In genomic region chr5:139651502-139651862, GRCh38 we compare ENCODE assay signal across 1 cellular context.
TF ChIP-seq lines count a peak whose summit lies in the region.

No MANE protein-coding gene starts in this region.

TF ChIP-seq in WTC11, 78 proteins besides CTCF, POLR2A, EP300 and RAD21 (continued from another document):
- TF ChIP-seq ZNF281 (CRISPR knock-in tag; IDR thresholded peaks at IDR 0.05) (no peak), HMGA2 (CRISPR knock-in tag; IDR thresholded peaks at IDR 0.05) (no peak), FOXK1 (CRISPR knock-in tag; IDR thresholded peaks at IDR 0.05) (no peak), IRF1 (CRISPR knock-in tag; IDR thresholded peaks at IDR 0.05) (no peak), ZNF416 (CRISPR knock-in tag; IDR thresholded peaks at IDR 0.05) (no peak), SMAD4 (CRISPR knock-in tag; IDR thresholded peaks at IDR 0.05) (no peak), RELA (CRISPR knock-in tag; IDR thresholded peaks at IDR 0.05; ENCODE audit: borderline replicate concordance) (no peak), ATF2 (CRISPR knock-in tag; IDR thresholded peaks at IDR 0.05; ENCODE audit: borderline replicate concordance, low read depth) (no peak), CREB1 (CRISPR knock-in tag; IDR thresholded peaks at IDR 0.05) (no peak), MLX (CRISPR knock-in tag; IDR thresholded peaks at IDR 0.05) (no peak), ATF1 (CRISPR knock-in tag; IDR thresholded peaks at IDR 0.05) (no peak), FOXJ3 (CRISPR knock-in tag; IDR thresholded peaks at IDR 0.05; ENCODE audit: borderline replicate concordance) (no peak), SMAD3 (CRISPR knock-in tag; IDR thresholded peaks at IDR 0.05; ENCODE audit: borderline replicate concordance) (no peak)
